In the genomic region with DNA sequence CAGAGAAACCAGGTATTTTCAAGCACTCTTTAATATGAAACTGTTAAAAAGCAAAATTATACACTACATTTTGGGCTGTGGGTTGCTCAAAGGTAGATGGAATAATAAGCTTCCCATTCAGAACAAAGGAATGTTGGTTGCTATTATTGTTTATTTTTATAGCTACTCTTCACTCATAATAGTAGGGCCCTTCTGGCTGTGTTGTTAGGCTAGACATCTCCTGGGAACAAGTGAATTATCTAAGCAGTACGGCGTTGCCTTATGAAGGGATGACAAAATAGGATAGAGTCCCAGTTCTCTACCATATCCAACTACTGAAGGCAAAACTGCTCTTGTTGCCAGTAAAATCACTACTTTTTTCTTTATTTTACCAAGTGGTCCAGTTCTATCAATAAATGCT, we compare ENCODE assay signal across 23 cellular contexts. TPM values are rescaled to one million over a fixed set of nuclear protein-coding genes. Genes with fewer than 3 reads are reported as not detected.
"Had no signal": no experiment of that assay in that cellular context is flagged by ENCODE, and none has a peak within 500 bp of the region (broad histone marks: within the 10 kb centered on the region; RNA-seq: fewer than 3 reads in every experiment).

No MANE protein-coding gene starts in this region.

- H3K27ac ChIP-seq: ascending aorta, cardiac muscle cell, dorsolateral prefrontal cortex, gastrocnemius medialis, heart left ventricle, tibial artery had no signal

- H3K4me3 Mint-ChIP-seq: activated CD4-positive, alpha-beta T cell treated with anti-CD3 and anti-CD28 coated beads, Interleukin-2, amount 10 ng/mL, durations not matched to agents 7 days and 5 days; activated naive CD4-positive, alpha-beta T cell treated with anti-CD3 and anti-CD28 coated beads, Interleukin-2, amount 10 ng/mL, durations not matched to agents 7 days and 5 days; activated naive CD8-positive, alpha-beta T cell treated with anti-CD3 and anti-CD28 coated beads, Interleukin-2, amount 50 U/mL, for 24 hours; immature natural killer cell; naive B cell; neural crest cell had no signal

- H3K36me3 ChIP-seq: ascending aorta, cardiac muscle cell, gastrocnemius medialis, heart left ventricle, tibial artery had no signal

- H3K4me1 ChIP-seq: ascending aorta, gastrocnemius medialis, tibial artery had no signal

- H3K4me3 ChIP-seq: ascending aorta, cardiac muscle cell, dorsolateral prefrontal cortex, gastrocnemius medialis, heart left ventricle, mucosa of descending colon, tibial artery had no signal

- H3K36me3 Mint-ChIP-seq: activated naive CD4-positive, alpha-beta T cell treated with anti-CD3 and anti-CD28 coated beads, Interleukin-2, amount 10 ng/mL, durations not matched to agents 7 days and 5 days; immature natural killer cell; naive B cell had no signal

- H3K4me1 Mint-ChIP-seq: activated CD4-positive, alpha-beta T cell treated with anti-CD3 and anti-CD28 coated beads, Interleukin-2, amount 10 ng/mL, durations not matched to agents 7 days and 5 days; activated naive CD4-positive, alpha-beta T cell treated with anti-CD3 and anti-CD28 coated beads, Interleukin-2, amount 10 ng/mL, durations not matched to agents 7 days and 5 days; activated naive CD8-positive, alpha-beta T cell treated with anti-CD3 and anti-CD28 coated beads, Interleukin-2, amount 50 U/mL, for 24 hours; immature natural killer cell; naive B cell had no signal

- H3K9me3 ChIP-seq: ascending aorta, gastrocnemius medialis, heart left ventricle, mucosa of descending colon, tibial artery had no signal

- FAIRE-seq: colon had no signal

- H3K27ac Mint-ChIP-seq: activated CD4-positive, alpha-beta T cell treated with anti-CD3 and anti-CD28 coated beads, Interleukin-2, amount 10 ng/mL, durations not matched to agents 7 days and 5 days; activated naive CD4-positive, alpha-beta T cell treated with anti-CD3 and anti-CD28 coated beads, Interleukin-2, amount 10 ng/mL, durations not matched to agents 7 days and 5 days; activated naive CD8-positive, alpha-beta T cell treated with anti-CD3 and anti-CD28 coated beads, Interleukin-2, amount 50 U/mL, for 24 hours; immature natural killer cell; naive B cell had no signal

- H3K9me3 Mint-ChIP-seq: activated CD4-positive, alpha-beta T cell treated with anti-CD3 and anti-CD28 coated beads, Interleukin-2, amount 10 ng/mL, durations not matched to agents 7 days and 5 days; activated naive CD4-positive, alpha-beta T cell treated with anti-CD3 and anti-CD28 coated beads, Interleukin-2, amount 10 ng/mL, durations not matched to agents 7 days and 5 days had no signal

- H3K27me3 ChIP-seq: ascending aorta, dorsolateral prefrontal cortex, gastrocnemius medialis, tibial artery had no signal

- DNase-seq: activated CD4-positive, alpha-beta T cell treated with anti-CD3 and anti-CD28 coated beads, Interleukin-2, amount 10 ng/mL, durations not matched to agents 7 days and 5 days; activated CD8-positive, alpha-beta memory T cell treated with anti-CD3 and anti-CD28 coated beads, Interleukin-2, amount 50 U/mL, for 4 hours; activated effector memory CD4-positive, alpha-beta T cell treated with Interleukin-2 at 50 U/mL for 16 hours; activated naive CD4-positive, alpha-beta T cell treated with anti-CD3 and anti-CD28 coated beads, Interleukin-2, amount 10 ng/mL, durations not matched to agents 7 days and 5 days; activated naive CD8-positive, alpha-beta T cell treated with anti-CD3 and anti-CD28 coated beads, Interleukin-2, amount 50 U/mL, for 24 hours; activated T-cell treated with anti-CD3 and anti-CD28 coated beads, Interleukin-2, amount 50 U/mL, for 48 hours; dorsolateral prefrontal cortex; gastrocnemius medialis; heart left ventricle; immature natural killer cell; mesenchymal stem cell; mucosa of descending colon; naive B cell; retina; stimulated activated CD4-positive, alpha-beta T cell treated with anti-CD3 and anti-CD28 coated beads, Interleukin-12 subunit alpha, Interleukin-12 subunit beta, amount 100 ng/mL, for 4 hours; stimulated activated CD4-positive, alpha-beta T cell treated with anti-CD3 and anti-CD28 coated beads, Interleukin-2, amount 100 ng/mL, for 24 hours; stimulated activated naive CD8-positive, alpha-beta T cell treated with anti-CD3 and anti-CD28 coated beads, Interleukin-15, Interleukin-2, amounts not matched to agents 100 U/mL and 50 U/mL, for 24 hours; substantia nigra; tibial artery had no signal

- H3K27me3 Mint-ChIP-seq: activated CD4-positive, alpha-beta T cell treated with anti-CD3 and anti-CD28 coated beads, Interleukin-2, amount 10 ng/mL, durations not matched to agents 7 days and 5 days; activated naive CD4-positive, alpha-beta T cell treated with anti-CD3 and anti-CD28 coated beads, Interleukin-2, amount 10 ng/mL, durations not matched to agents 7 days and 5 days; activated naive CD8-positive, alpha-beta T cell treated with anti-CD3 and anti-CD28 coated beads, Interleukin-2, amount 50 U/mL, for 24 hours; naive B cell had no signal

RNA-seq across cellular contexts. Expression of gene TENM3, which starts 34.2 kb away (rescaled TPM):
- total RNA-seq: activated CD4-positive, alpha-beta T cell treated with anti-CD3 and anti-CD28 coated beads, Interleukin-2, amount 10 ng/mL, durations not matched to agents 7 days and 5 days had no signal
